ENCODE assay signal across 20 cellular contexts in genomic region chr20:25439328-25439727, GRCh38. TPM values are rescaled to one million over a fixed set of nuclear protein-coding genes. Genes with fewer than 3 reads are reported as not detected.
A peak's percentile ranks its signal among the peaks of the same experiment; 100 is the strongest.
DNase-seq lines count a peak whose midpoint lies in the region; ATAC-seq and TF ChIP-seq lines count a peak whose summit lies in the region.
"Had no signal": no experiment of that assay in that cellular context is flagged by ENCODE, and none has a peak within 500 bp of the region (broad histone marks: within the 10 kb centered on the region; RNA-seq: fewer than 3 reads in every experiment).

No MANE protein-coding gene starts in this region.

- H3K4me2 ChIP-seq in MM.1S (ENCODE audit: low read depth, low read length): no peak overlapping the region
- H3K4me2 ChIP-seq in SU-DHL-6 (ENCODE audit: low read depth, low read length, poor library complexity, severe bottlenecking): no peak overlapping the region

- DNase-seq in GM12864 (ENCODE audit: low read depth) (peak; percentile 3), MM.1S (peak; percentile 27), MG63 (no peak), NCI-H82 treated with DMSO at 0.1 percent for 48 hours (lab: John Stamatoyannopoulos, UW; ENCODE audit: unreplicated experiment) (no peak), testis (no peak)
- no peak for DNase-seq in effector CD4-positive, alpha-beta T cell
- DNase-seq: activated T-cell treated with anti-CD3 and anti-CD28 coated beads for 4 hours, brain microvascular endothelial cell, dermis blood vessel endothelial cell, DMS 273 treated with DMSO at 0.1 percent for 48 hours, NCI-H1105 treated with DMSO at 0.1 percent for 48 hours, NCI-H226, upper lobe of right lung had no signal

- no peaks in the 10 kb centered on the region for H3K9me2 ChIP-seq in MM.1S (replicated peaks; ENCODE audit: insufficient read depth, low read length)
- no peaks in the 10 kb centered on the region for H3K9me2 ChIP-seq in SU-DHL-6 (replicated peaks; ENCODE audit: insufficient read depth, low read length)

- 82 to 93% methylated on average over 3 of the region's 3 CpGs for WGBS in testis, 2 donors

- H3K27ac ChIP-seq in MM.1S (ENCODE audit: low read length) (peak overlapping the region; percentile 54; the same call in 1 of the 2 replicates), SU-DHL-6 (ENCODE audit: low read depth, low read length) (peak overlapping the region; percentile 17; the same call in 1 of the 2 replicates), testis (no peak overlapping the region)
- H3K27ac ChIP-seq: brain microvascular endothelial cell, upper lobe of right lung had no signal

- no peaks in the 10 kb centered on the region for H3K27me3 ChIP-seq in MM.1S (replicated peaks; ENCODE audit: insufficient read depth, low read length)
- H3K27me3 ChIP-seq in SU-DHL-6 (ENCODE audit: low read length): no peaks in the 10 kb centered on the region
- no peaks in the 10 kb centered on the region for H3K27me3 ChIP-seq in MG63
- H3K27me3 ChIP-seq in testis: no peaks in the 10 kb centered on the region
- H3K27me3 ChIP-seq: brain microvascular endothelial cell, upper lobe of right lung had no signal

- ATAC-seq in GM21447 (IDR thresholded peaks at IDR 0.05; ENCODE audit: unreplicated experiment): peak; percentile 67
- ATAC-seq: activated CD4-positive, CD25-positive, alpha-beta regulatory T cell treated with anti-CD3 and anti-CD28 coated beads, Interleukin-2, amount 50 U/mL, for 24 hours; activated naive CD4-positive, alpha-beta T cell treated with anti-CD3 and anti-CD28 coated beads, Interleukin-2, amount 50 U/mL, for 72 hours; esophagus mucosa; HepG2; stimulated activated effector memory CD8-positive, alpha-beta T cell treated with anti-CD3 and anti-CD28 coated beads, Interleukin-12 subunit alpha, Interleukin-12 subunit beta, amount 100 ng/mL, for 72 hours; upper lobe of right lung had no signal

- H3K36me3 ChIP-seq in MM.1S (replicated peaks; ENCODE audit: insufficient read depth, low read length): no peaks in the 10 kb centered on the region
- peaks cover 18% of the 10 kb centered on the region for H3K36me3 ChIP-seq in SU-DHL-6 (ENCODE audit: low read length)
- H3K36me3 ChIP-seq in MG63: peaks cover 5% of the 10 kb centered on the region; the same call in 1 of the 2 replicates
- H3K36me3 ChIP-seq in testis (ENCODE audit: low read depth, missing control alignments): no peaks in the 10 kb centered on the region
- H3K36me3 ChIP-seq: brain microvascular endothelial cell, upper lobe of right lung had no signal

- intact Hi-C loops in testis (cut with DNase I; ENCODE audit: low total_unique reads): no loop called here

- TF ChIP-seq CTCF in GM12864 (IDR thresholded peaks at IDR 0.05; ENCODE audit: low read depth, low read length, missing control alignments) (no peak), MM.1S (IDR thresholded peaks at IDR 0.05; ENCODE audit: low read length) (no peak), SU-DHL-6 (IDR thresholded peaks at IDR 0.05; ENCODE audit: insufficient read depth, low read length, poor library complexity, severe bottlenecking) (no peak), testis (IDR thresholded peaks at IDR 0.05) (no peak)

- no peak for TF ChIP-seq POLR2A in testis (IDR thresholded peaks at IDR 0.05)

- H4K20me1 ChIP-seq in MM.1S (ENCODE audit: insufficient read depth, low read length) (no peaks in the 10 kb centered on the region), SU-DHL-6 (ENCODE audit: low read depth, low read length) (no peaks in the 10 kb centered on the region)

- peaks cover 13% of the 10 kb centered on the region; the same call in 1 of the 2 replicates for H3K4me1 ChIP-seq in MM.1S (ENCODE audit: low read length)
- no peaks in the 10 kb centered on the region for H3K4me1 ChIP-seq in testis
- H3K4me1 ChIP-seq: upper lobe of right lung had no signal

- H3K4me3 ChIP-seq in GM12864 (ENCODE audit: low read depth, low read length) (no peak overlapping the region), MM.1S (ENCODE audit: low read length) (no peak overlapping the region), SU-DHL-6 (ENCODE audit: insufficient read depth, low read length, poor library complexity, severe bottlenecking) (no peak overlapping the region), MG63 (no peak overlapping the region), testis (no peak overlapping the region)
- H3K4me3 ChIP-seq: upper lobe of right lung had no signal

- H3K9ac ChIP-seq in MM.1S (ENCODE audit: low read length): no peak overlapping the region
- no peak overlapping the region for H3K9ac ChIP-seq in SU-DHL-6 (ENCODE audit: low read length)

- H2AFZ ChIP-seq in MM.1S (ENCODE audit: low read length): no peak overlapping the region
- H2AFZ ChIP-seq in SU-DHL-6 (ENCODE audit: low read depth, low read length, severe bottlenecking): no peak overlapping the region

- H3F3A ChIP-seq in MM.1S (ENCODE audit: insufficient read depth, low read length) (peaks cover 6% of the 10 kb centered on the region), SU-DHL-6 (ENCODE audit: insufficient read depth) (no peaks in the 10 kb centered on the region)

- H3K9me3 ChIP-seq in MM.1S (replicated peaks; ENCODE audit: insufficient read depth, low read length) (no peaks in the 10 kb centered on the region), SU-DHL-6 (ENCODE audit: insufficient read depth, low read length) (no peaks in the 10 kb centered on the region), MG63 (no peaks in the 10 kb centered on the region), testis (no peaks in the 10 kb centered on the region)
- H3K9me3 ChIP-seq: upper lobe of right lung had no signal

- H3K79me2 ChIP-seq in MM.1S (ENCODE audit: low read length): no peaks in the 10 kb centered on the region
- H3K79me2 ChIP-seq in SU-DHL-6 (ENCODE audit: insufficient read depth, low read length): no peaks in the 10 kb centered on the region

RNA-seq across cellular contexts. Expression of gene GINS1, which starts 31.9 kb away (rescaled TPM):
- 10.9 and 12.7 TPM in 2 replicates for total RNA-seq in MG63 (2014; rRNA removed; shearing (Covaris generic); ENCODE audit: low replicate concordance)
- 10 to 100 TPM; 14.2 to 23.7 TPM for total RNA-seq in testis
- polyA plus RNA-seq in testis (ENCODE audit: insufficient read depth, low read depth, low replicate concordance): 19.9 TPM

RNA-seq across cellular contexts. Expression of gene ABHD12, which starts 48.7 kb away (rescaled TPM):
- total RNA-seq in MG63 (2014; rRNA removed; shearing (Covaris generic); ENCODE audit: low replicate concordance): 7.1 and 15.9 TPM in 2 replicates
- 10 to 100 TPM; 47.5 to 51.5 TPM for total RNA-seq in testis
- 40.8 TPM for polyA plus RNA-seq in testis (ENCODE audit: insufficient read depth, low read depth, low replicate concordance)

Comparison
In these comparisons a context has a peak if more than half of its experiments do, and no peak if none do; other contexts are left out.
1. DNase-seq: peak in GM12864 (single experiment) and MM.1S (single experiment); none in MG63 (single experiment), effector CD4-positive, alpha-beta T cell (single experiment), NCI-H82 treated with DMSO at 0.1 percent for 48 hours (single experiment) and testis (single experiment).
2. H3K27ac ChIP-seq: peak in MM.1S (single experiment) and SU-DHL-6 (single experiment); none in testis (0 of 2).